In genomic region chrX:64198046-64198445, GRCh38 we compare ENCODE assay signal across 20 cellular contexts. TPM values are rescaled to one million over a fixed set of nuclear protein-coding genes. Genes with fewer than 3 reads are reported as not detected.
DNase-seq lines count a peak whose midpoint lies in the region; ATAC-seq and TF ChIP-seq lines count a peak whose summit lies in the region.
"Had no signal": no experiment of that assay in that cellular context is flagged by ENCODE, and none has a peak within 500 bp of the region (broad histone marks: within the 10 kb centered on the region; RNA-seq: fewer than 3 reads in every experiment).

No MANE protein-coding gene starts in this region.

- CTCF ChIA-PET in OCI-LY7 (lab: Charles Lee; ENCODE audit: unreplicated experiment), result no interaction called here

- no peak overlapping the region for H3K27ac ChIP-seq in esophagus squamous epithelium
- H3K27ac ChIP-seq in OCI-LY7 (ENCODE audit: low read depth, low read length, poor library complexity, severe bottlenecking), result no peak overlapping the region
- H3K27ac ChIP-seq: RWPE1, SJCRH30 had no signal

- H3K27me3 ChIP-seq in esophagus squamous epithelium, result no peaks in the 10 kb centered on the region
- H3K27me3 ChIP-seq: SJCRH30 had no signal

- peaks cover 0 to 3% (median 0%) of the 10 kb centered on the region in 3 donors for H3K4me1 ChIP-seq in esophagus squamous epithelium
- H3K4me1 ChIP-seq in OCI-LY7 (ENCODE audit: insufficient read depth, low read length, poor library complexity, severe bottlenecking), result peaks cover 6% of the 10 kb centered on the region
- H3K4me1 ChIP-seq: SJCRH30 had no signal

- intact Hi-C loops in esophagus squamous epithelium (cut with DNase I), result no loop called here
- intact Hi-C loops in OCI-LY7 (cut with micrococcal nuclease; ENCODE audit: unreplicated experiment), result no loop called here

- no peak for TF ChIP-seq POLR2A in esophagus squamous epithelium (IDR thresholded peaks at IDR 0.05)

- TF ChIP-seq CTCF in GM12865 (IDR thresholded peaks at IDR 0.05; ENCODE audit: insufficient read depth, low read depth, low read length, missing control alignments), result no peak
- TF ChIP-seq CTCF in fibroblast of the aortic adventitia (IDR thresholded peaks at IDR 0.05; ENCODE audit: insufficient read depth, low read length), result no peak
- no peak for TF ChIP-seq CTCF in esophagus squamous epithelium (IDR thresholded peaks at IDR 0.05)
- no peak for TF ChIP-seq CTCF in OCI-LY7 (conservative IDR thresholded peaks at IDR 0.05; ENCODE audit: low read length)

- no peaks in the 10 kb centered on the region for H3K9me2 ChIP-seq in OCI-LY7 (ENCODE audit: insufficient read depth, low read length)

- H3K4me3 ChIP-seq in GM12865 (ENCODE audit: low read depth, low read length), result no peak overlapping the region
- no peak overlapping the region for H3K4me3 ChIP-seq in fibroblast of the aortic adventitia (ENCODE audit: low read depth, low read length)
- no peak overlapping the region for H3K4me3 ChIP-seq in esophagus squamous epithelium
- no peak overlapping the region for H3K4me3 ChIP-seq in OCI-LY7 (ENCODE audit: low read depth, low read length, poor library complexity, severe bottlenecking)
- H3K4me3 ChIP-seq: SJCRH30 had no signal

- H2AFZ ChIP-seq in OCI-LY7 (ENCODE audit: low read length), result no peak overlapping the region

- H3K9me3 ChIP-seq in esophagus squamous epithelium, result no peaks in the 10 kb centered on the region
- H3K9me3 ChIP-seq in OCI-LY7 (ENCODE audit: low read length), result no peaks in the 10 kb centered on the region
- H3K9me3 ChIP-seq: SJCRH30 had no signal

- POLR2A ChIA-PET in OCI-LY7 (lab: Charles Lee), result no interaction called here

- H4K20me1 ChIP-seq in OCI-LY7 (ENCODE audit: insufficient read depth, low read length), result no peaks in the 10 kb centered on the region

- BruUV-seq in OCI-LY7 (replicated peaks; lab: Mats Ljungman, UMichigan), result no TSS peak

- no peak overlapping the region for H3K4me2 ChIP-seq in OCI-LY7 (ENCODE audit: low read length)

- H3K36me3 ChIP-seq in esophagus squamous epithelium (peaks cover 0 to 4% (median 0%) of the 10 kb centered on the region in 3 donors), OCI-LY7 (ENCODE audit: insufficient read depth, low read length) (no peaks in the 10 kb centered on the region)

- no peaks in the 10 kb centered on the region for H3K79me2 ChIP-seq in OCI-LY7 (ENCODE audit: insufficient read depth, low read depth, low read length)

- DNase-seq in GM12865 (ENCODE audit: low read depth), result peak; percentile 24
- peak; percentile 36 for DNase-seq in M059J (ENCODE audit: low read depth)
- DNase-seq in fibroblast of the aortic adventitia (ENCODE audit: low read depth), result peak; percentile 9
- no peak for DNase-seq in esophagus squamous epithelium (lab: John Stamatoyannopoulos, UW)
- DNase-seq in OCI-LY7 (ENCODE audit: low spot score), result no peak
- DNase-seq: C1 segment of cervical spinal cord, HFFc6, KBM-7, NCI-H1092, NCI-H146, NCI-H2081 treated with DMSO at 0.1 percent for 48 hours, NCI-H524 treated with DMSO at 0.1 percent for 48 hours, SJCRH30, T-helper 17 cell had no signal

- ATAC-seq in GM21786 (IDR thresholded peaks at IDR 0.05; ENCODE audit: unreplicated experiment) (peak; percentile 56), GM21367 (IDR thresholded peaks at IDR 0.05; ENCODE audit: unreplicated experiment) (no peak)
- ATAC-seq: T-helper 17 cell had no signal

RNA-seq across cellular contexts. Expression of gene AMER1, which starts 7.5 kb away (rescaled TPM):
- 3.4 and 5.3 TPM in 2 replicates for total RNA-seq in M059J (2014; rRNA removed; shearing (Covaris generic))
- total RNA-seq in fibroblast of the aortic adventitia (ENCODE audit: low replicate concordance), result 2.0 and 3.6 TPM in 2 replicates
- total RNA-seq in esophagus squamous epithelium, result 10 to 100 TPM in 1 of 4 donors, 1 to 10 TPM in 3; 4.0 to 11.1 (median 5.1) TPM
- total RNA-seq in OCI-LY7 (2014; rRNA removed; shearing (Covaris generic)), result 7.0 and 7.1 TPM in 2 replicates
- total RNA-seq in OCI-LY7 (2022), result 7.4 TPM in 2 replicates

RNA-seq across cellular contexts. Expression of gene ASB12, which starts 32.4 kb away (rescaled TPM):
- not detected in 2 replicates for total RNA-seq in M059J (2014; rRNA removed; shearing (Covaris generic))
- not detected in 2 replicates for total RNA-seq in fibroblast of the aortic adventitia (ENCODE audit: low replicate concordance)
- total RNA-seq in esophagus squamous epithelium, result under 1 TPM in 1 of 4 donors, not detected in 3; 0.21 TPM
- total RNA-seq in OCI-LY7 (2014; rRNA removed; shearing (Covaris generic)), result 0.66 and 1.5 TPM in 2 replicates
- 0.30 and 0.51 TPM in 2 replicates for total RNA-seq in OCI-LY7 (2022)
- total RNA-seq: A673, Daoy, H4, HFFc6 had no signal

Comparison
In these comparisons a context has a peak if more than half of its experiments do, and no peak if none do; other contexts are left out.
1. DNase-seq: peak in GM12865 (single experiment), M059J (single experiment) and fibroblast of the aortic adventitia (single experiment); none in esophagus squamous epithelium (single experiment) and OCI-LY7 (single experiment).